In the genomic region with DNA sequence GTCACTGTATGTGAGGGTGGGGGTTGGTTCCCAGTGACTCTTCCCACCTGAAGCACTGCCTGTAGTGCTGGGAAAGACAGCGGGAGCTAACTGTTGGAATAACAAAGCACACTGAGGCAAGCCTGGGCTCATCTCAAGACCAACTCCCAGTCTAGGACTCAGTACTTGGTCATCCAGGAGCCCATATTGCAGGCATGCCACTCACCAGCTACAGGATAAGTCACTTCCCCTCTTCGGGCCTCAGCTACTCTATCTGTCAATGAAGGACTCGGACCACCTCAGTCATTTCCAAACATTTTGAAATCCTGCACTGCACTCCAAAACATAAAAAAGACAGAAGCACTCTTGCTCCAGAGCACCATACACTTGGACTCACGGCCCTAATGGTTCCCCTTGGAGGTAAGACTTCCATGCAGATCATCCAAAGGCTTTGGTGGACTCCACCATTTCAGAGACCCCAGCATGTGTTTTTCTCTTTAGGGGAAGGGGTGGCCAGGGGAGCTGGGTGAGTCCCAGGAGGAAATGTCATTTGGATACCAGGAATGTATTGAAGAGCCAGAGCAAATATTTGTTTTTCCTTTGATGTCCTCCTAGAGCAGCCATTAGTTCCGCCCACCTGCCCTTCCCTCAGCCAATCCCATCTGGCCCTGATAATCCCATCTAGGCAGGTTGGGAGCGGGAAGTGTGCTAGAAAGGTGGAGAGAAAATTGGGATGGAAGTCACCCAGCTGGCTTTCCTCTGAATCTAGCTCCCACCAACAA, we compare ENCODE assay signal across 2 cellular contexts.
TF ChIP-seq lines count a peak whose summit lies in the region.

No MANE protein-coding gene starts in this region.

TF ChIP-seq in SK-N-SH, 30 proteins besides CTCF, POLR2A, EP300 and RAD21 (continued from another document):
- TF ChIP-seq MAX (IDR thresholded peaks at IDR 0.05; ENCODE audit: low read depth), result no peak
- no peak for TF ChIP-seq GABPA (IDR thresholded peaks at IDR 0.05; ENCODE audit: low read depth)
- TF ChIP-seq YY1 (IDR thresholded peaks at IDR 0.05; ENCODE audit: low read depth), result no peak
- no peak for TF ChIP-seq NFIC (IDR thresholded peaks at IDR 0.05; ENCODE audit: borderline replicate concordance)
- TF ChIP-seq RCOR1 (IDR thresholded peaks at IDR 0.05; ENCODE audit: low read length), result no peak
- no peak for TF ChIP-seq RFX5 (IDR thresholded peaks at IDR 0.05; ENCODE audit: low read length)
- TF ChIP-seq NRF1 (IDR thresholded peaks at IDR 0.05; ENCODE audit: low read depth, low read length), result no peak
- TF ChIP-seq, protein P1, sequence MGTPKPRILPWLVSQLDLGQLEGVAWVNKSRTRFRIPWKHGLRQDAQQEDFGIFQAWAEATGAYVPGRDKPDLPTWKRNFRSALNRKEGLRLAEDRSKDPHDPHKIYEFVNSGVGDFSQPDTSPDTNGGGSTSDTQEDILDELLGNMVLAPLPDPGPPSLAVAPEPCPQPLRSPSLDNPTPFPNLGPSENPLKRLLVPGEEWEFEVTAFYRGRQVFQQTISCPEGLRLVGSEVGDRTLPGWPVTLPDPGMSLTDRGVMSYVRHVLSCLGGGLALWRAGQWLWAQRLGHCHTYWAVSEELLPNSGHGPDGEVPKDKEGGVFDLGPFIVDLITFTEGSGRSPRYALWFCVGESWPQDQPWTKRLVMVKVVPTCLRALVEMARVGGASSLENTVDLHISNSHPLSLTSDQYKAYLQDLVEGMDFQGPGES (IDR thresholded peaks at IDR 0.05; ENCODE audit: low read depth, low read length), result no peak
- no peak for TF ChIP-seq TCF12 (IDR thresholded peaks at IDR 0.05)
- TF ChIP-seq SMC3 (IDR thresholded peaks at IDR 0.05; ENCODE audit: low read depth, low read length), result no peak
- TF ChIP-seq FOXJ3 (CRISPR knock-in tag; IDR thresholded peaks at IDR 0.05), result no peak

TF ChIP-seq in SK-N-SH treated with all-trans-retinoic acid at 6 μM for 48 hours, 23 proteins besides CTCF, POLR2A, EP300 and RAD21 (continued from another document):
- TF ChIP-seq, protein P2, sequence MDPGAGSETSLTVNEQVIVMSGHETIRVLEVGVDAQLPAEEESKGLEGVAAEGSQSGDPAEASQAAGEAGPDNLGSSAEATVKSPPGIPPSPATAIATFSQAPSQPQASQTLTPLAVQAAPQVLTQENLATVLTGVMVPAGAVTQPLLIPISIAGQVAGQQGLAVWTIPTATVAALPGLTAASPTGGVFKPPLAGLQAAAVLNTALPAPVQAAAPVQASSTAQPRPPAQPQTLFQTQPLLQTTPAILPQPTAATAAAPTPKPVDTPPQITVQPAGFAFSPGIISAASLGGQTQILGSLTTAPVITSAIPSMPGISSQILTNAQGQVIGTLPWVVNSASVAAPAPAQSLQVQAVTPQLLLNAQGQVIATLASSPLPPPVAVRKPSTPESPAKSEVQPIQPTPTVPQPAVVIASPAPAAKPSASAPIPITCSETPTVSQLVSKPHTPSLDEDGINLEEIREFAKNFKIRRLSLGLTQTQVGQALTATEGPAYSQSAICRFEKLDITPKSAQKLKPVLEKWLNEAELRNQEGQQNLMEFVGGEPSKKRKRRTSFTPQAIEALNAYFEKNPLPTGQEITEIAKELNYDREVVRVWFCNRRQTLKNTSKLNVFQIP (CRISPR knock-in tag; IDR thresholded peaks at IDR 0.05; ENCODE audit: borderline replicate concordance, low read depth), result no peak
- no peak for TF ChIP-seq TSHZ2 (CRISPR knock-in tag; IDR thresholded peaks at IDR 0.05)
- TF ChIP-seq ZC3H10 (CRISPR knock-in tag; IDR thresholded peaks at IDR 0.05), result no peak
- TF ChIP-seq ZFP30 (CRISPR knock-in tag; IDR thresholded peaks at IDR 0.05), result no peak
- no peak for TF ChIP-seq ESRRG (CRISPR knock-in tag; IDR thresholded peaks at IDR 0.05)
- TF ChIP-seq RARB (CRISPR knock-in tag; IDR thresholded peaks at IDR 0.05), result no peak
- TF ChIP-seq ISL1 (CRISPR knock-in tag; IDR thresholded peaks at IDR 0.05), result no peak
- no peak for TF ChIP-seq ZFP3 (CRISPR knock-in tag; IDR thresholded peaks at IDR 0.05)
- TF ChIP-seq TOX (CRISPR knock-in tag; IDR thresholded peaks at IDR 0.05; ENCODE audit: borderline replicate concordance), result no peak
- TF ChIP-seq ZNF565 (CRISPR knock-in tag; conservative IDR thresholded peaks at IDR 0.05; ENCODE audit: low read depth), result no peak
- TF ChIP-seq GLIS3 (CRISPR knock-in tag; IDR thresholded peaks at IDR 0.05), result no peak
- no peak for TF ChIP-seq PPARA (CRISPR knock-in tag; IDR thresholded peaks at IDR 0.05; ENCODE audit: borderline replicate concordance)
- TF ChIP-seq ZNF70 (CRISPR knock-in tag; IDR thresholded peaks at IDR 0.05), result no peak
- no peak for TF ChIP-seq ZNF8 (CRISPR knock-in tag; IDR thresholded peaks at IDR 0.05)
